24 cellular contexts compared by ENCODE assay signal in genomic region chr3:161796312-161796711, GRCh38.
"Had no signal": no experiment of that assay in that cellular context is flagged by ENCODE, and none has a peak within 500 bp of the region (broad histone marks: within the 10 kb centered on the region; RNA-seq: fewer than 3 reads in every experiment).

No MANE protein-coding gene starts in this region.

- H3K27me3 Mint-ChIP-seq: activated CD4-positive, alpha-beta memory T cell treated with anti-CD3 and anti-CD28 coated beads for 36 hours; activated CD4-positive, alpha-beta T cell treated with anti-CD3 and anti-CD28 coated beads for 36 hours; activated CD4-positive, alpha-beta T cell treated with anti-CD3 and anti-CD28 coated beads, Interleukin-2, amount 10 ng/mL, durations not matched to agents 24 days and 14 days; activated CD8-positive, alpha-beta memory T cell treated with anti-CD3 and anti-CD28 coated beads, Interleukin-2, amount 10 ng/mL, durations not matched to agents 7 days and 5 days; activated naive CD4-positive, alpha-beta T cell treated with anti-CD3 and anti-CD28 coated beads, Interleukin-2, amount 10 ng/mL, durations not matched to agents 7 days and 5 days; activated naive CD8-positive, alpha-beta T cell treated with anti-CD3 and anti-CD28 coated beads, Interleukin-2, amount 10 ng/mL, durations not matched to agents 7 days and 5 days; activated T-cell treated with anti-CD3 and anti-CD28 coated beads, Interleukin-2, amount 50 U/mL, for 24 hours had no signal

- H3K4me3 Mint-ChIP-seq: activated CD4-positive, alpha-beta memory T cell treated with anti-CD3 and anti-CD28 coated beads for 36 hours; activated CD4-positive, alpha-beta T cell treated with anti-CD3 and anti-CD28 coated beads for 36 hours; activated CD4-positive, alpha-beta T cell treated with anti-CD3 and anti-CD28 coated beads, Interleukin-2, amount 10 ng/mL, durations not matched to agents 24 days and 14 days; activated CD8-positive, alpha-beta memory T cell treated with anti-CD3 and anti-CD28 coated beads, Interleukin-2, amount 10 ng/mL, durations not matched to agents 7 days and 5 days; activated CD8-positive, alpha-beta T cell treated with anti-CD3 and anti-CD28 coated beads, Interleukin-2, amount 10 ng/mL, durations not matched to agents 7 days and 5 days; activated naive CD4-positive, alpha-beta T cell treated with anti-CD3 and anti-CD28 coated beads, Interleukin-2, amount 10 ng/mL, durations not matched to agents 7 days and 5 days; activated naive CD8-positive, alpha-beta T cell treated with anti-CD3 and anti-CD28 coated beads, Interleukin-2, amount 10 ng/mL, durations not matched to agents 7 days and 5 days; activated T-cell treated with anti-CD3 and anti-CD28 coated beads, Interleukin-2, amount 50 U/mL, for 24 hours; activated T-cell treated with anti-CD3 and anti-CD28 coated beads, Interleukin-2, amount 50 U/mL, for 72 hours had no signal

- H3K27ac Mint-ChIP-seq: activated CD4-positive, alpha-beta memory T cell treated with anti-CD3 and anti-CD28 coated beads for 36 hours; activated CD4-positive, alpha-beta T cell treated with anti-CD3 and anti-CD28 coated beads for 36 hours; activated CD4-positive, alpha-beta T cell treated with anti-CD3 and anti-CD28 coated beads, Interleukin-2, amount 10 ng/mL, durations not matched to agents 24 days and 14 days; activated CD8-positive, alpha-beta memory T cell treated with anti-CD3 and anti-CD28 coated beads, Interleukin-2, amount 10 ng/mL, durations not matched to agents 7 days and 5 days; activated CD8-positive, alpha-beta T cell treated with anti-CD3 and anti-CD28 coated beads, Interleukin-2, amount 10 ng/mL, durations not matched to agents 7 days and 5 days; activated naive CD4-positive, alpha-beta T cell treated with anti-CD3 and anti-CD28 coated beads, Interleukin-2, amount 10 ng/mL, durations not matched to agents 7 days and 5 days; activated naive CD4-positive, alpha-beta T cell treated with anti-CD3 and anti-CD28 coated beads, Interleukin-2, amount 50 U/mL, for 72 hours; activated naive CD8-positive, alpha-beta T cell treated with anti-CD3 and anti-CD28 coated beads, Interleukin-2, amount 10 ng/mL, durations not matched to agents 7 days and 5 days; activated T-cell treated with anti-CD3 and anti-CD28 coated beads, Interleukin-2, amount 50 U/mL, for 24 hours; activated T-cell treated with anti-CD3 and anti-CD28 coated beads, Interleukin-2, amount 50 U/mL, for 72 hours had no signal

- H3K4me1 Mint-ChIP-seq: activated CD4-positive, alpha-beta T cell treated with anti-CD3 and anti-CD28 coated beads for 36 hours; activated CD4-positive, alpha-beta T cell treated with anti-CD3 and anti-CD28 coated beads, Interleukin-2, amount 10 ng/mL, durations not matched to agents 24 days and 14 days; activated CD8-positive, alpha-beta memory T cell treated with anti-CD3 and anti-CD28 coated beads, Interleukin-2, amount 10 ng/mL, durations not matched to agents 7 days and 5 days; activated naive CD4-positive, alpha-beta T cell treated with anti-CD3 and anti-CD28 coated beads, Interleukin-2, amount 10 ng/mL, durations not matched to agents 7 days and 5 days; activated naive CD8-positive, alpha-beta T cell treated with anti-CD3 and anti-CD28 coated beads, Interleukin-2, amount 10 ng/mL, durations not matched to agents 7 days and 5 days had no signal

- DNase-seq: activated CD4-positive, alpha-beta memory T cell treated with anti-CD3 and anti-CD28 coated beads for 36 hours; activated CD4-positive, alpha-beta T cell treated with anti-CD3 and anti-CD28 coated beads for 36 hours; activated CD4-positive, alpha-beta T cell treated with anti-CD3 and anti-CD28 coated beads, Interleukin-2, amount 10 ng/mL, durations not matched to agents 24 days and 14 days; activated CD4-positive, CD25-positive, alpha-beta regulatory T cell; activated CD4-positive, CD25-positive, alpha-beta regulatory T cell treated with anti-CD3 and anti-CD28 coated beads, Interleukin-2, amount 50 U/mL, for 72 hours; activated CD8-positive, alpha-beta memory T cell treated with anti-CD3 and anti-CD28 coated beads, Interleukin-2, amount 10 ng/mL, durations not matched to agents 7 days and 5 days; activated CD8-positive, alpha-beta memory T cell treated with anti-CD3 and anti-CD28 coated beads, Interleukin-2, amount 50 U/mL, for 48 hours; activated CD8-positive, alpha-beta T cell treated with anti-CD3 and anti-CD28 coated beads, Interleukin-2, amount 10 ng/mL, durations not matched to agents 7 days and 5 days; activated gamma-delta T cell; activated naive CD4-positive, alpha-beta T cell; activated naive CD4-positive, alpha-beta T cell treated with anti-CD3 and anti-CD28 coated beads, Interleukin-2, amount 10 ng/mL, durations not matched to agents 7 days and 5 days; activated naive CD8-positive, alpha-beta T cell treated with anti-CD3 and anti-CD28 coated beads, Interleukin-2, amount 10 ng/mL, durations not matched to agents 7 days and 5 days; activated T-cell treated with anti-CD3 and anti-CD28 coated beads for 4 hours; activated T-cell treated with anti-CD3 and anti-CD28 coated beads, Interleukin-2, amount 50 U/mL, for 24 hours; activated T-cell treated with anti-CD3 and anti-CD28 coated beads, Interleukin-2, amount 50 U/mL, for 72 hours; amniotic stem cell; anterior cingulate cortex; caudate nucleus; colonic mucosa; effector CD8-positive, alpha-beta T cell; esophagus squamous epithelium; foreskin melanocyte; T-helper 2 cell had no signal

- H3K36me3 Mint-ChIP-seq: activated CD4-positive, alpha-beta memory T cell treated with anti-CD3 and anti-CD28 coated beads for 36 hours; activated CD8-positive, alpha-beta memory T cell treated with anti-CD3 and anti-CD28 coated beads, Interleukin-2, amount 10 ng/mL, durations not matched to agents 7 days and 5 days; activated naive CD4-positive, alpha-beta T cell treated with anti-CD3 and anti-CD28 coated beads, Interleukin-2, amount 10 ng/mL, durations not matched to agents 7 days and 5 days; activated naive CD4-positive, alpha-beta T cell treated with anti-CD3 and anti-CD28 coated beads, Interleukin-2, amount 50 U/mL, for 72 hours; activated naive CD8-positive, alpha-beta T cell treated with anti-CD3 and anti-CD28 coated beads, Interleukin-2, amount 10 ng/mL, durations not matched to agents 7 days and 5 days had no signal

- H3K9me3 Mint-ChIP-seq: activated CD4-positive, alpha-beta T cell treated with anti-CD3 and anti-CD28 coated beads, Interleukin-2, amount 10 ng/mL, durations not matched to agents 24 days and 14 days had no signal
